18 cellular contexts compared by ENCODE assay signal in the genomic region with DNA sequence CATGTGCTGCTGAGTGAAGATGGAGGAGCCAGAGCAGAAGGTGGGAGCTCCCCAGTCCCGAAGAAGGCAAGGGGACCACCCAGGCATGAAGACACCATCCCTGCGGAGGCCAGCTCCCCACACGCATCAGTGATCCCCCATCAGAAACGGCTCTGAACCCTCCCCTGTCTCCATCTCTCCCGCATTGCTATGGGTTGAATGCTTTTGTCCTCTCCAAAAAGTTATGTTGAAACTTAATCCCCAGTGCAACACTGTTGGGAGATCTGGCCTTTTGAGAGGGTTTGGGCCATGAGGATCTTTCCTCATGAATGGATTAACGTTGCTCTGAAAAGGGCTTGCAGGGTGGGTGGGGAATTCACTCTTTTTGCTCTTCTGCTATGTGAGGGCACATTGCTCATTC.
DNase-seq lines count a peak whose midpoint lies in the region; ATAC-seq and TF ChIP-seq lines count a peak whose summit lies in the region.
"Had no signal": no experiment of that assay in that cellular context is flagged by ENCODE, and none has a peak within 500 bp of the region (broad histone marks: within the 10 kb centered on the region; RNA-seq: fewer than 3 reads in every experiment).

No MANE protein-coding gene starts in this region.

- intact Hi-C loops in Right ventricle myocardium inferior (cut with DNase I) (no loop called here), right cardiac atrium (cut with DNase I) (no loop called here), left ventricle myocardium inferior (cut with micrococcal nuclease) (no loop called here), left lung (cut with DNase I) (no loop called here), ascending aorta (cut with DNase I) (no loop called here)

- WGBS in right cardiac atrium = 65% methylated on average over 6 of the region's 6 CpGs

- ATAC-seq in Right ventricle myocardium inferior (peak; percentile 73), right cardiac atrium (peak; percentile 9 to 13), left lung (peak; percentile 13)
- ATAC-seq: CD8-positive, alpha-beta T cell; HCT116 had no signal

- H3K27me3 ChIP-seq in right atrium auricular region (no peaks in the 10 kb centered on the region), right cardiac atrium (ENCODE audit: control insufficient read depth, insufficient read depth) (no peaks in the 10 kb centered on the region), left ventricle myocardium inferior (ENCODE audit: low read depth) (peaks cover 93% of the 10 kb centered on the region), left lung (no peaks in the 10 kb centered on the region), ascending aorta (no peaks in the 10 kb centered on the region)
- H3K27me3 ChIP-seq: BLaER1 had no signal

- no peak for DNase-seq in Right ventricle myocardium inferior (ENCODE audit: missing footprints)
- no peak for DNase-seq in right atrium auricular region (ENCODE audit: low spot score)
- no peak for DNase-seq in right cardiac atrium
- DNase-seq in left ventricle myocardium inferior = no peak
- no peak for DNase-seq in left lung
- DNase-seq in ascending aorta (ENCODE audit: low spot score in 2 of 2) = no peak
- DNase-seq in superior temporal gyrus (ENCODE audit: extremely low spot score) = no peak
- DNase-seq: Caco-2; CD4-positive, CD25-positive, alpha-beta regulatory T cell; CD8-positive, alpha-beta T cell; DMS153; DND-41; GM23248; H9 had no signal

- H3K4me3 ChIP-seq in right atrium auricular region = no peak overlapping the region
- H3K4me3 ChIP-seq in right cardiac atrium (ENCODE audit: low read length) = no peak overlapping the region
- H3K4me3 ChIP-seq in left ventricle myocardium inferior = no peak overlapping the region
- H3K4me3 ChIP-seq in left lung = no peak overlapping the region
- H3K4me3 ChIP-seq in ascending aorta = no peak overlapping the region
- H3K4me3 ChIP-seq: BLaER1, GM23248 had no signal

- no peaks in the 10 kb centered on the region for H3K36me3 ChIP-seq in right atrium auricular region
- H3K36me3 ChIP-seq in left ventricle myocardium inferior = no peaks in the 10 kb centered on the region
- no peaks in the 10 kb centered on the region for H3K36me3 ChIP-seq in left lung
- H3K36me3 ChIP-seq in ascending aorta = no peaks in the 10 kb centered on the region
- H3K36me3 ChIP-seq: BLaER1 had no signal

- TF ChIP-seq CTCF in right atrium auricular region (IDR thresholded peaks at IDR 0.05) (no peak), left ventricle myocardium inferior (IDR thresholded peaks at IDR 0.05; ENCODE audit: borderline replicate concordance) (no peak), left lung (IDR thresholded peaks at IDR 0.05) (no peak), ascending aorta (IDR thresholded peaks at IDR 0.05) (no peak)

- no peak overlapping the region for H3K27ac ChIP-seq in right atrium auricular region
- no peak overlapping the region for H3K27ac ChIP-seq in right cardiac atrium (ENCODE audit: low read length)
- no peak overlapping the region for H3K27ac ChIP-seq in left ventricle myocardium inferior (replicated peaks)
- no peak overlapping the region for H3K27ac ChIP-seq in left lung
- H3K27ac ChIP-seq in ascending aorta = no peak overlapping the region
- H3K27ac ChIP-seq: 22Rv1, BLaER1, C4-2B, GM23248 had no signal

- H3K4me1 ChIP-seq in right atrium auricular region (no peaks in the 10 kb centered on the region), right cardiac atrium (ENCODE audit: control insufficient read depth, insufficient read depth, low read length) (peaks cover 2% of the 10 kb centered on the region), left ventricle myocardium inferior (no peaks in the 10 kb centered on the region), left lung (no peaks in the 10 kb centered on the region), ascending aorta (no peaks in the 10 kb centered on the region)
- H3K4me1 ChIP-seq: Caco-2 had no signal

- H3K9me3 ChIP-seq in right atrium auricular region (no peaks in the 10 kb centered on the region), right cardiac atrium (ENCODE audit: control insufficient read depth, low read length) (peaks cover 2% of the 10 kb centered on the region), left ventricle myocardium inferior (replicated peaks) (peaks cover 7% of the 10 kb centered on the region), left lung (no peaks in the 10 kb centered on the region), ascending aorta (no peaks in the 10 kb centered on the region)
- H3K9me3 ChIP-seq: Caco-2 had no signal

Comparison
In these comparisons a context has a peak if more than half of its experiments do, and no peak if none do; other contexts are left out.
1. ATAC-seq: peak in every context shown above with its lines; median percentile 73 in Right ventricle myocardium inferior; 13 in left lung; 11 in right cardiac atrium.